In genomic region chr6:30483677-30484279, GRCh38 we compare ENCODE assay signal across 9 cellular contexts. TPM values are rescaled to one million over a fixed set of nuclear protein-coding genes. Genes with fewer than 3 reads are reported as not detected.
DNase-seq lines count a peak whose midpoint lies in the region; ATAC-seq, FAIRE-seq and TF ChIP-seq lines count a peak whose summit lies in the region.
"Had no signal": no experiment of that assay in that cellular context is flagged by ENCODE, and none has a peak within 500 bp of the region (broad histone marks: within the 10 kb centered on the region; RNA-seq: fewer than 3 reads in every experiment).

No MANE protein-coding gene starts in this region.

- H3K4me2 ChIP-seq in OCI-LY7 (ENCODE audit: low read length) = no peak overlapping the region

- H3K36me3 Mint-ChIP-seq in activated naive CD4-positive, alpha-beta T cell treated with anti-CD3 and anti-CD28 coated beads, Interleukin-2, amount 50 U/mL, for 72 hours = peaks cover 0 to under 1% of the 10 kb centered on the region in 2 donors
- H3K36me3 Mint-ChIP-seq in activated T-helper 17 cell treated with anti-CD3 and anti-CD28 coated beads, Interleukin-2, amount 50 U/mL, for 72 hours (ENCODE audit: low read depth) = no peaks in the 10 kb centered on the region

- H3K4me3 ChIP-seq in BJ (ENCODE audit: low read depth, low read length) (no peak overlapping the region), OCI-LY7 (ENCODE audit: low read depth, low read length, poor library complexity, severe bottlenecking) (no peak overlapping the region)

- FAIRE-seq in GM18507 (lab: Jason Lieb, UNC) = peak; percentile 86

- peaks cover 27% of the 10 kb centered on the region for H3K27me3 Mint-ChIP-seq in activated T-helper 17 cell treated with anti-CD3 and anti-CD28 coated beads, Interleukin-2, amount 50 U/mL, for 72 hours

- BruUV-seq in OCI-LY7 (replicated peaks; lab: Mats Ljungman, UMichigan) = no TSS peak

- H2AFZ ChIP-seq in OCI-LY7 (ENCODE audit: low read length) = no peak overlapping the region

- CTCF ChIA-PET in BJ (lab: Yijun Ruan, JAX) = interaction anchor here (0.6 to 9.5 kb wide), 22 partner anchors 9 to 932 kb away, joined by 3 to 263 read pairs (median 4); partner anchors contain the start of gene DHX16
- CTCF ChIA-PET in OCI-LY7 (lab: Charles Lee; ENCODE audit: unreplicated experiment) = interaction anchor here (1.1 to 1.8 kb wide), 2 partner anchors 49 to 58 kb away, joined by 3 to 10 read pairs; no protein-coding TSS in a partner anchor

- peaks cover 22% of the 10 kb centered on the region for H3K27me3 ChIP-seq in BJ (ENCODE audit: control insufficient read depth, insufficient read depth, low read length)

- TF ChIP-seq CTCF in BJ (IDR thresholded peaks at IDR 0.05; ENCODE audit: insufficient read depth, low read depth, low read length) (peak; percentile 58), OCI-LY7 (conservative IDR thresholded peaks at IDR 0.05; ENCODE audit: low read length) (peak; percentile 92)

- H3K9me3 Mint-ChIP-seq in activated naive CD4-positive, alpha-beta T cell treated with anti-CD3 and anti-CD28 coated beads, Interleukin-2, amount 50 U/mL, for 72 hours = no peaks in the 10 kb centered on the region
- no peaks in the 10 kb centered on the region for H3K9me3 Mint-ChIP-seq in activated T-helper 17 cell treated with anti-CD3 and anti-CD28 coated beads, Interleukin-2, amount 50 U/mL, for 72 hours

- H3K4me1 ChIP-seq in OCI-LY7 (ENCODE audit: insufficient read depth, low read length, poor library complexity, severe bottlenecking) = peaks cover 5% of the 10 kb centered on the region

- no peaks in the 10 kb centered on the region for H4K20me1 ChIP-seq in OCI-LY7 (ENCODE audit: insufficient read depth, low read length)

- H3K79me2 ChIP-seq in OCI-LY7 (ENCODE audit: insufficient read depth, low read depth, low read length) = no peaks in the 10 kb centered on the region

- DNase-seq in BJ (ENCODE audit: low read depth) (no peak), GM18507 (ENCODE audit: extremely low spot score, insufficient read length, low read depth) (no peak), OCI-LY7 (ENCODE audit: low spot score) (peak; percentile 69), dermis microvascular lymphatic vessel endothelial cell (ENCODE audit: low read depth in 2 of 2) (peak; percentile 76 to 84), myocyte (ENCODE audit: low read depth) (peak; percentile 80), T-helper 9 cell (no peak)
- DNase-seq in activated naive CD4-positive, alpha-beta T cell treated with anti-CD3 and anti-CD28 coated beads, Interleukin-2, amount 50 U/mL, for 72 hours (ENCODE audit: low spot score in 2 of 2) = no peak
- DNase-seq: left cardiac atrium had no signal

- H3K4me3 Mint-ChIP-seq in activated T-helper 17 cell treated with anti-CD3 and anti-CD28 coated beads, Interleukin-2, amount 50 U/mL, for 72 hours = no peak overlapping the region

- H3K36me3 ChIP-seq in BJ (ENCODE audit: control insufficient read depth, insufficient read depth, low read length) (no peaks in the 10 kb centered on the region), OCI-LY7 (ENCODE audit: insufficient read depth, low read length) (no peaks in the 10 kb centered on the region)

- H3K27ac Mint-ChIP-seq in activated naive CD4-positive, alpha-beta T cell treated with anti-CD3 and anti-CD28 coated beads, Interleukin-2, amount 50 U/mL, for 72 hours = no peak overlapping the region
- H3K27ac Mint-ChIP-seq in activated T-helper 17 cell treated with anti-CD3 and anti-CD28 coated beads, Interleukin-2, amount 50 U/mL, for 72 hours = no peak overlapping the region

- H3K27ac ChIP-seq in OCI-LY7 (ENCODE audit: low read depth, low read length, poor library complexity, severe bottlenecking) = no peak overlapping the region

- POLR2A ChIA-PET in BJ (lab: Charles Lee) (no interaction called here), OCI-LY7 (lab: Charles Lee) (interaction anchor here (0.9 to 1.4 kb wide), 4 partner anchors 20 to 28 kb away, joined by 3 read pairs; no protein-coding TSS in a partner anchor)

- peaks cover 9% of the 10 kb centered on the region for H3K4me1 Mint-ChIP-seq in activated T-helper 17 cell treated with anti-CD3 and anti-CD28 coated beads, Interleukin-2, amount 50 U/mL, for 72 hours

- no peaks in the 10 kb centered on the region for H3K9me2 ChIP-seq in OCI-LY7 (ENCODE audit: insufficient read depth, low read length)

- ATAC-seq in activated naive CD4-positive, alpha-beta T cell treated with anti-CD3 and anti-CD28 coated beads, Interleukin-2, amount 50 U/mL, for 72 hours = no peak
- no peak for ATAC-seq in activated T-helper 17 cell treated with anti-CD3 and anti-CD28 coated beads, Interleukin-2, amount 50 U/mL, for 72 hours (replicated peaks)

- no peaks in the 10 kb centered on the region for H3K9me3 ChIP-seq in OCI-LY7 (ENCODE audit: low read length)

- intact Hi-C loops in OCI-LY7 (cut with micrococcal nuclease; ENCODE audit: unreplicated experiment) = loop anchor here (1.0 to 5.0 kb wide), 2 partner anchors 58 to 249 kb away; no protein-coding TSS in a partner anchor

RNA-seq across cellular contexts. Expression of gene HLA-E, which starts 5.5 kb away (rescaled TPM):
- 211 and 293 TPM in 2 replicates for polyA plus RNA-seq in BJ (2011; rRNA removed)
- polyA minus RNA-seq in BJ (2011; rRNA and poly(A)+ RNA removed) = 102 and 142 TPM in 2 replicates
- 131 and 156 TPM in 2 replicates for total RNA-seq in OCI-LY7 (2014; rRNA removed; shearing (Covaris generic))
- 123 and 151 TPM in 2 replicates for total RNA-seq in OCI-LY7 (2022)
- 465 and 1,088 TPM in 2 replicates for total RNA-seq in dermis microvascular lymphatic vessel endothelial cell
- 87.4 and 91.7 TPM in 2 replicates for total RNA-seq in myocyte
- 112 TPM for polyA plus RNA-seq in myocyte (2012)
- 100 to 1,000 TPM; 493 to 574 TPM for total RNA-seq in activated naive CD4-positive, alpha-beta T cell treated with anti-CD3 and anti-CD28 coated beads, Interleukin-2, amount 50 U/mL, for 72 hours
- total RNA-seq in activated T-helper 17 cell treated with anti-CD3 and anti-CD28 coated beads, Interleukin-2, amount 50 U/mL, for 72 hours = 100 to 1,000 TPM; 362 to 675 TPM

Comparison
In these comparisons a context has a peak if more than half of its experiments do, and no peak if none do; other contexts are left out.
1. DNase-seq: peak in OCI-LY7 (single experiment), dermis microvascular lymphatic vessel endothelial cell (2 of 2) and myocyte (single experiment); none in BJ (single experiment), GM18507 (single experiment), T-helper 9 cell (single experiment) and activated naive CD4-positive, alpha-beta T cell treated with anti-CD3 and anti-CD28 coated beads, Interleukin-2, amount 50 U/mL, for 72 hours (0 of 2).